14 cellular contexts compared by ENCODE assay signal in the genomic region with DNA sequence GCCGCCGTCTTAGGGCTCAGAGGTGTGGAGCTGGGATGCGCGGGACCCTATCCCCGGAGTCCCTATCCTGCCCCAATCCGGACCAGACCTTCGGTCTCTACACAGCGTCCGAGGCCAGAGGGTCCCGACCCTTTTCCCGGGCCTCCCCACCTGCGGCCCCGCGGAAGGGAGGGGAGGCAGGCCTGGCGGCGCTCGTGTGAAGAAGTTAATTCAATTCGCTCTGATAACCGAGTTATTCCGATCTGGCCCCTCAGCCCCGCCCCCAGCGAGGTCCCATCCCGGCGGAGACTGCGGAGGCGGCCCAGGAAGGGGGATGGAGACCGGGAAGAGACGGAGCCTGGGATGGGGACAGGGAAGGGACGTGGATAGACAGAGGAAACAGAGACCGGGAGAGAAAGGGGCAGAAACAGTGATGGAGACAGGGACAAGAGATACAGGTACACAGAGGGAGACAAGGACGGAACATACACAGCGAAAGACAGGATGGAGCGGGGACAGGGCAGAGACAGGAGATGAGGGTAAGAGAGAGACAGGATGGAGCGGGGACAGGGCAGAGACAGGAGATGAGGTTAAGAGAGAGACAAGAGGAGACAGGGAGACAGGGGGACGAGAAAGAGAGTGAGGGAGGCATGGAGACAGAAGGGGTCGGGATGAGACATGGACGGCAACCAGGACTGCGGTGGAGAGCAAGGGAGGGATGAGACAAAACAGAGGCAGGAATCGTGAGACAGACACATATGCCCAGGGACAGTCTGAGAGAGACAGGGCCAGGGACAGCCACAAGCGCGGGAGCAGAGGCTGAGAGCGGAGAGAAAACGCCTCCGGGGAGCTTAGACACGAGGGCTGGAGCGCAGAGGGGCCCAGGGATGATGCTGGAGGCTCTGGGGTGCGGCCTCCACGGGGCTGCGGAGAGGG. TPM values are rescaled to one million over a fixed set of nuclear protein-coding genes. Genes with fewer than 3 reads are reported as not detected.
DNase-seq lines count a peak whose midpoint lies in the region; ATAC-seq and TF ChIP-seq lines count a peak whose summit lies in the region.
"Had no signal": no experiment of that assay in that cellular context is flagged by ENCODE, and none has a peak within 500 bp of the region (broad histone marks: within the 10 kb centered on the region; RNA-seq: fewer than 3 reads in every experiment).

No MANE protein-coding gene starts in this region.

- H3K14ac ChIP-seq in mesenchymal stem cell (ENCODE audit: low read length in 2 of 2): no peak overlapping the region

- peak overlapping the region; percentile 59 for H3K4me2 ChIP-seq in mesenchymal stem cell (ENCODE audit: low read length, poor library complexity, severe bottlenecking)
- H3K4me2 ChIP-seq: BLaER1 treated with 17β-estradiol and CSF1 and Interleukin-3, amounts not matched to agents 10 nM and 100 nM had no signal

- H3K79me1 ChIP-seq in mesenchymal stem cell (replicated peaks; ENCODE audit: low read length, poor library complexity, severe bottlenecking): no peaks in the 10 kb centered on the region

- no peaks in the 10 kb centered on the region for H3K9me3 Mint-ChIP-seq in MCF 10A (ENCODE audit: unreplicated experiment)
- no peaks in the 10 kb centered on the region for H3K9me3 Mint-ChIP-seq in activated T-helper 17 cell treated with anti-CD3 and anti-CD28 coated beads, Interleukin-2, amount 50 U/mL, for 72 hours
- H3K9me3 Mint-ChIP-seq: activated CD4-positive, alpha-beta memory T cell treated with anti-CD3 and anti-CD28 coated beads, Interleukin-2, amount 10 ng/mL, durations not matched to agents 7 days and 5 days had no signal

- intact Hi-C loops in breast epithelium (cut with DNase I; ENCODE audit: low total_unique reads) (loop anchor here (10.0 kb wide), 1 partner anchor 220 kb away; no protein-coding TSS in a partner anchor), MCF 10A (cut with micrococcal nuclease) (loop anchor here (5.0 kb wide), 1 partner anchor 168 kb away; no protein-coding TSS in a partner anchor)

- H3K36me3 ChIP-seq in breast epithelium: no peaks in the 10 kb centered on the region
- H3K36me3 ChIP-seq in mesenchymal stem cell (ENCODE audit: control insufficient read depth in 1 of 2, insufficient read depth in 2 of 2, low read depth in 1 of 2, low read length in 2 of 2): no peaks in the 10 kb centered on the region
- no peaks in the 10 kb centered on the region for H3K36me3 ChIP-seq in thymus (ENCODE audit: control insufficient read depth, insufficient read depth)
- H3K36me3 ChIP-seq: SJSA1 had no signal

- CTCF ChIA-PET in MCF 10A (lab: Yijun Ruan, JAX): no interaction called here

- H4K91ac ChIP-seq in mesenchymal stem cell (ENCODE audit: low read length): no peak overlapping the region

- H3K27me3 ChIP-seq in breast epithelium (peaks cover 6 to 29% of the 10 kb centered on the region in 2 donors), mesenchymal stem cell (ENCODE audit: control insufficient read depth in 1 of 2, insufficient read depth in 1 of 2, low read length in 2 of 2) (peaks cover 80 to 87% of the 10 kb centered on the region in 2 experiments), thymus (ENCODE audit: control insufficient read depth, insufficient read depth) (peaks cover 55% of the 10 kb centered on the region)
- H3K27me3 ChIP-seq: SJSA1 had no signal

- H3K9me3 ChIP-seq in breast epithelium: no peaks in the 10 kb centered on the region
- H3K9me3 ChIP-seq in mesenchymal stem cell (ENCODE audit: control insufficient read depth, low read length): no peaks in the 10 kb centered on the region
- peaks cover 6% of the 10 kb centered on the region for H3K9me3 ChIP-seq in thymus (ENCODE audit: control insufficient read depth)
- H3K9me3 ChIP-seq: SJSA1 had no signal

- H3K23ac ChIP-seq in mesenchymal stem cell (ENCODE audit: low read length in 2 of 2): peak overlapping the region in 1 of 2 experiments; percentile 51

- no peak overlapping the region for H4K8ac ChIP-seq in mesenchymal stem cell (ENCODE audit: low read length)

- POLR2A ChIA-PET in MCF 10A (lab: Yijun Ruan, JAX): no interaction called here

- no peak overlapping the region for H2BK15ac ChIP-seq in mesenchymal stem cell (ENCODE audit: low read depth, poor library complexity, severe bottlenecking)

- ATAC-seq in activated T-helper 17 cell treated with anti-CD3 and anti-CD28 coated beads, Interleukin-2, amount 50 U/mL, for 72 hours (replicated peaks): no peak
- no peak for ATAC-seq in HG03460 (IDR thresholded peaks at IDR 0.05; ENCODE audit: unreplicated experiment)

- H3K4me3 ChIP-seq in breast epithelium (peak overlapping the region in 2 of 3 donors; percentile 45 to 57), mesenchymal stem cell (ENCODE audit: insufficient read depth in 1 of 2, low read depth in 1 of 2, low read length in 2 of 2) (no peak overlapping the region), thymus (ENCODE audit: low read length) (peak overlapping the region; percentile 14)
- H3K4me3 ChIP-seq: SJSA1 had no signal

- H3K27ac ChIP-seq in breast epithelium: no peak overlapping the region
- no peak overlapping the region for H3K27ac ChIP-seq in mesenchymal stem cell (ENCODE audit: low read length, poor library complexity, severe bottlenecking)
- H3K27ac ChIP-seq in thymus (ENCODE audit: low read depth): no peak overlapping the region
- H3K27ac ChIP-seq: BLaER1 treated with 17β-estradiol and CSF1 and Interleukin-3, amounts not matched to agents 10 nM and 100 nM; epithelial cell of prostate; SJSA1 had no signal

- no peak overlapping the region for H3K27ac Mint-ChIP-seq in MCF 10A (ENCODE audit: low read depth, unreplicated experiment)
- H3K27ac Mint-ChIP-seq in activated T-helper 17 cell treated with anti-CD3 and anti-CD28 coated beads, Interleukin-2, amount 50 U/mL, for 72 hours: no peak overlapping the region
- H3K27ac Mint-ChIP-seq: activated CD4-positive, alpha-beta memory T cell treated with anti-CD3 and anti-CD28 coated beads, Interleukin-2, amount 10 ng/mL, durations not matched to agents 7 days and 5 days had no signal

- H3K9ac ChIP-seq in mesenchymal stem cell (ENCODE audit: low read length): no peak overlapping the region
- H3K9ac ChIP-seq: BLaER1 treated with 17β-estradiol and CSF1 and Interleukin-3, amounts not matched to agents 10 nM and 100 nM had no signal

- H3K18ac ChIP-seq in mesenchymal stem cell (ENCODE audit: low read depth in 1 of 2, low read length in 2 of 2): no peak overlapping the region

- H2BK120ac ChIP-seq in mesenchymal stem cell (ENCODE audit: low read depth, low read length): no peak overlapping the region

- H3K4me1 ChIP-seq in breast epithelium (peaks cover 0 to 13% of the 10 kb centered on the region in 2 donors), mesenchymal stem cell (ENCODE audit: control insufficient read depth, insufficient read depth, low read depth, low read length) (peaks cover 21% of the 10 kb centered on the region), thymus (ENCODE audit: control insufficient read depth, insufficient read depth, low read length) (no peaks in the 10 kb centered on the region)

- TF ChIP-seq CTCF in breast epithelium (IDR thresholded peaks at IDR 0.05) (no peak), MCF 10A (IDR thresholded peaks at IDR 0.05; ENCODE audit: unreplicated experiment) (no peak)

- peaks cover under 1% of the 10 kb centered on the region for H3K4me1 Mint-ChIP-seq in MCF 10A (ENCODE audit: insufficient read depth, unreplicated experiment)
- H3K4me1 Mint-ChIP-seq in activated T-helper 17 cell treated with anti-CD3 and anti-CD28 coated beads, Interleukin-2, amount 50 U/mL, for 72 hours: peaks cover 17% of the 10 kb centered on the region

- no peak overlapping the region for H2AK5ac ChIP-seq in mesenchymal stem cell (ENCODE audit: low read length, severe bottlenecking)

- H2BK12ac ChIP-seq in mesenchymal stem cell (ENCODE audit: low read length in 2 of 2): no peak overlapping the region

- no peaks in the 10 kb centered on the region for H3K27me3 Mint-ChIP-seq in MCF 10A (ENCODE audit: insufficient read depth, unreplicated experiment)
- peaks cover 42% of the 10 kb centered on the region for H3K27me3 Mint-ChIP-seq in activated T-helper 17 cell treated with anti-CD3 and anti-CD28 coated beads, Interleukin-2, amount 50 U/mL, for 72 hours

- no peak for TF ChIP-seq POLR2A in breast epithelium (IDR thresholded peaks at IDR 0.05)

- no peak overlapping the region for H3K4me3 Mint-ChIP-seq in MCF 10A (ENCODE audit: unreplicated experiment)
- peak overlapping the region; percentile 2 for H3K4me3 Mint-ChIP-seq in activated T-helper 17 cell treated with anti-CD3 and anti-CD28 coated beads, Interleukin-2, amount 50 U/mL, for 72 hours
- H3K4me3 Mint-ChIP-seq: activated CD4-positive, alpha-beta memory T cell treated with anti-CD3 and anti-CD28 coated beads, Interleukin-2, amount 10 ng/mL, durations not matched to agents 7 days and 5 days had no signal

- H3K36me3 Mint-ChIP-seq in MCF 10A (ENCODE audit: insufficient read depth, unreplicated experiment): no peaks in the 10 kb centered on the region
- H3K36me3 Mint-ChIP-seq in activated T-helper 17 cell treated with anti-CD3 and anti-CD28 coated beads, Interleukin-2, amount 50 U/mL, for 72 hours (ENCODE audit: low read depth): no peaks in the 10 kb centered on the region

- WGBS in mesenchymal stem cell: 3% methylated on average over 49 of the region's 49 CpGs
- 10% methylated on average over 49 of the region's 49 CpGs for WGBS in thymus

- H3K4ac ChIP-seq in mesenchymal stem cell (ENCODE audit: low read depth in 1 of 2, low read length in 2 of 2): no peak overlapping the region

- H2BK5ac ChIP-seq in mesenchymal stem cell (ENCODE audit: low read depth, low read length, poor library complexity, severe bottlenecking): no peak overlapping the region

- no TSS peak for BruUV-seq in MCF 10A (replicated peaks; lab: Mats Ljungman, UMichigan)

- H2AFZ ChIP-seq in mesenchymal stem cell (ENCODE audit: low read depth, low read length): no peak overlapping the region

- no peak for DNase-seq in breast epithelium (ENCODE audit: low spot score in 2 of 2)
- no peak for DNase-seq in MCF 10A (ENCODE audit: unreplicated experiment)
- DNase-seq in mesenchymal stem cell: no peak
- DNase-seq in DMS79 treated with DMSO at 0.1 percent for 48 hours (lab: John Stamatoyannopoulos, UW): no peak
- no peak for DNase-seq in putamen (ENCODE audit: low spot score)
- DNase-seq: activated CD4-positive, alpha-beta memory T cell treated with anti-CD3 and anti-CD28 coated beads, Interleukin-2, amount 10 ng/mL, durations not matched to agents 7 days and 5 days; NCI-H2227 treated with DMSO at 0.1 percent for 48 hours had no signal

RNA-seq across cellular contexts. Expression of gene PHOX2A, which starts 0.6 kb away (rescaled TPM):
- total RNA-seq in breast epithelium (not detected), MCF 10A (2022) (not detected in 2 replicates)
- not detected for total RNA-seq in activated T-helper 17 cell treated with anti-CD3 and anti-CD28 coated beads, Interleukin-2, amount 50 U/mL, for 72 hours
- not detected for polyA plus RNA-seq in mesenchymal stem cell (2013, experiment 1 of 2)
- not detected for polyA plus RNA-seq in mesenchymal stem cell (2013, experiment 2 of 2)
- 0.11 TPM for polyA plus RNA-seq in thymus
- total RNA-seq: activated CD4-positive, alpha-beta memory T cell treated with anti-CD3 and anti-CD28 coated beads, Interleukin-2, amount 10 ng/mL, durations not matched to agents 7 days and 5 days; renal cortical epithelial cell; SJSA1 had no signal

RNA-seq across cellular contexts. Expression of gene INPPL1, which starts 20.0 kb away (rescaled TPM):
- total RNA-seq in breast epithelium (10 to 100 TPM; 47.2 to 91.8 (median 73.1) TPM), MCF 10A (2022) (90.2 and 104 TPM in 2 replicates)
- total RNA-seq in activated T-helper 17 cell treated with anti-CD3 and anti-CD28 coated beads, Interleukin-2, amount 50 U/mL, for 72 hours: 10 to 100 TPM; 69.3 to 86.6 TPM
- 111 TPM for polyA plus RNA-seq in mesenchymal stem cell (2013, experiment 1 of 2)
- 103 TPM for polyA plus RNA-seq in mesenchymal stem cell (2013, experiment 2 of 2)
- 58.3 TPM for polyA plus RNA-seq in thymus

RNA-seq across cellular contexts. Expression of gene FOLR2, which starts 28.0 kb away (rescaled TPM):
- total RNA-seq in breast epithelium: 100 to 1,000 TPM in 1 of 3 donors, 10 to 100 TPM in 1, 1 to 10 TPM in 1; 5.2 to 143 (median 16.7) TPM
- not detected in 2 replicates for total RNA-seq in MCF 10A (2022)
- total RNA-seq in activated T-helper 17 cell treated with anti-CD3 and anti-CD28 coated beads, Interleukin-2, amount 50 U/mL, for 72 hours: not detected
- polyA plus RNA-seq in mesenchymal stem cell (2013, experiment 1 of 2): not detected
- not detected for polyA plus RNA-seq in mesenchymal stem cell (2013, experiment 2 of 2)
- 32.7 TPM for polyA plus RNA-seq in thymus
- total RNA-seq: activated CD4-positive, alpha-beta memory T cell treated with anti-CD3 and anti-CD28 coated beads, Interleukin-2, amount 10 ng/mL, durations not matched to agents 7 days and 5 days; renal cortical epithelial cell; SJSA1 had no signal

RNA-seq across cellular contexts. Expression of gene FOLR1, which starts 52.6 kb away (rescaled TPM):
- 10 to 100 TPM in 2 of 3 donors, not detected in 1; 11.8 to 45.2 TPM for total RNA-seq in breast epithelium
- total RNA-seq in MCF 10A (2022): 0.40 TPM in 1 of 2 replicates, not detected in the other
- total RNA-seq in activated T-helper 17 cell treated with anti-CD3 and anti-CD28 coated beads, Interleukin-2, amount 50 U/mL, for 72 hours: not detected
- polyA plus RNA-seq in mesenchymal stem cell (2013, experiment 1 of 2): not detected
- not detected for polyA plus RNA-seq in mesenchymal stem cell (2013, experiment 2 of 2)
- 0.98 TPM for polyA plus RNA-seq in thymus
- total RNA-seq: activated CD4-positive, alpha-beta memory T cell treated with anti-CD3 and anti-CD28 coated beads, Interleukin-2, amount 10 ng/mL, durations not matched to agents 7 days and 5 days had no signal

Comparison
In these comparisons a context has a peak if more than half of its experiments do, and no peak if none do; other contexts are left out.
1. H3K4me3 ChIP-seq: peak in breast epithelium (2 of 3) and thymus (single experiment); none in mesenchymal stem cell (0 of 2).